ENCODE assay signal across 11 cellular contexts in genomic region chr16:11024333-11025053, GRCh38.
A peak's percentile ranks its signal among the peaks of the same experiment; 100 is the strongest.
DNase-seq lines count a peak whose midpoint lies in the region; ATAC-seq, FAIRE-seq and TF ChIP-seq lines count a peak whose summit lies in the region.
"Had no signal": no experiment of that assay in that cellular context is flagged by ENCODE, and none has a peak within 500 bp of the region (broad histone marks: within the 10 kb centered on the region; RNA-seq: fewer than 3 reads in every experiment).

No MANE protein-coding gene starts in this region.

- TF ChIP-seq POLR2A in A549 (IDR thresholded peaks at IDR 0.05; ENCODE audit: low read length): no peak

- H4K20me1 ChIP-seq in GM23248 (ENCODE audit: insufficient read depth): no peaks in the 10 kb centered on the region
- H4K20me1 ChIP-seq: BLaER1 treated with 17β-estradiol and CSF1 and Interleukin-3, amounts not matched to agents 10 nM and 100 nM had no signal

- ATAC-seq in A549 (peak; percentile 45 to 54; a peak in 4 of 6 replicates), GM19351 (IDR thresholded peaks at IDR 0.05; ENCODE audit: unreplicated experiment) (peak; percentile 45), HG03565 (IDR thresholded peaks at IDR 0.05; ENCODE audit: unreplicated experiment) (peak; percentile 23)

- TF ChIP-seq EP300 in A549 (IDR thresholded peaks at IDR 0.05): no peak

- H3K9me2 ChIP-seq in GM23248 (ENCODE audit: insufficient read depth): no peaks in the 10 kb centered on the region

- H3K9me3 ChIP-seq in A549 (peaks cover 10% of the 10 kb centered on the region; the same call in 2 of the 3 replicates), GM23248 (ENCODE audit: low read depth) (peaks cover 4% of the 10 kb centered on the region)

- POLR2A ChIA-PET in A549 (lab: Yijun Ruan, JAX): no interaction called here

- H3F3A ChIP-seq in GM23248 (ENCODE audit: insufficient read depth): 0 out of 2 replicates have a peak, but pooled peaks cover 3% of the 10 kb centered on the region

- H3K4me1 ChIP-seq in A549 (no peaks in the 10 kb centered on the region; the same call in 1 of the 3 replicates), GM23248 (ENCODE audit: insufficient read depth) (peaks cover 6% of the 10 kb centered on the region; the same call in 1 of the 2 replicates)

- H3K4me3 ChIP-seq in A549 (no peak overlapping the region), epithelial cell of esophagus (ENCODE audit: low read length) (no peak overlapping the region), GM23248 (no peak overlapping the region)
- H3K4me3 ChIP-seq: BLaER1 treated with 17β-estradiol and CSF1 and Interleukin-3, amounts not matched to agents 10 nM and 100 nM had no signal

- CTCF ChIA-PET in A549 (lab: Yijun Ruan, JAX): interaction anchor here (0.6 to 2.3 kb wide), 3 partner anchors 15 to 232 kb away, joined by 3 to 8 read pairs (median 3); partner anchors contain the start of gene SOCS1

- H2AFZ ChIP-seq in GM23248: no peak overlapping the region

- H3K27ac ChIP-seq in A549 (no peak overlapping the region; a peak in 1 of 6 replicates), GM23248 (no peak overlapping the region)
- H3K27ac ChIP-seq: BLaER1 treated with 17β-estradiol and CSF1 and Interleukin-3, amounts not matched to agents 10 nM and 100 nM had no signal

- FAIRE-seq in A549 (lab: Jason Lieb, UNC): no peak
- FAIRE-seq: H1 had no signal

- WGBS in A549 (ENCODE audit: missing lambda C conversion rate): 71% methylated on average over 9 of the region's 9 CpGs
- 88% methylated on average over 9 of the region's 9 CpGs for WGBS in GM23248 (ENCODE audit: low coverage in 1 of 2, low lambda C conversion rate in 2 of 2, missing lambda C conversion rate in 2 of 2), 2 experiments

- peaks cover 38% of the 10 kb centered on the region for H3K36me3 ChIP-seq in GM23248 (ENCODE audit: low read depth)

- no peak for TF ChIP-seq RAD21 in A549 (conservative IDR thresholded peaks at IDR 0.05 in 1 of 2, IDR thresholded peaks at IDR 0.05 in 1 of 2)

- in situ Hi-C loops in GM23248 (cut with MboI): no loop called here

- DNase-seq in A549 (ENCODE audit: low read depth in 1 of 2, low spot score in 1 of 2): peak; percentile 15 to 34
- peak; percentile 64 for DNase-seq in epithelial cell of esophagus (ENCODE audit: low read depth)
- no peak for DNase-seq in NCI-H524 (lab: John Stamatoyannopoulos, UW)
- no peak for DNase-seq in HT-29 (ENCODE audit: low spot score)
- no peak for DNase-seq in stimulated activated CD4-positive, alpha-beta T cell treated with anti-CD3 and anti-CD28 coated beads, Interleukin-4, amount 100 ng/mL, for 4 hours
- DNase-seq in GM23248: no peak
- DNase-seq: hypothalamus had no signal

- H3K27me3 ChIP-seq in GM23248 (replicated peaks; ENCODE audit: insufficient read depth): no peaks in the 10 kb centered on the region
- H3K27me3 ChIP-seq: BLaER1 treated with 17β-estradiol and CSF1 and Interleukin-3, amounts not matched to agents 10 nM and 100 nM had no signal

- H3K79me2 ChIP-seq in GM23248 (ENCODE audit: insufficient read depth): no peaks in the 10 kb centered on the region

- no peak overlapping the region for H3K9ac ChIP-seq in GM23248
- H3K9ac ChIP-seq: BLaER1 treated with 17β-estradiol and CSF1 and Interleukin-3, amounts not matched to agents 10 nM and 100 nM had no signal

- H3K4me2 ChIP-seq in A549 (no peak overlapping the region), GM23248 (ENCODE audit: unreplicated experiment) (no peak overlapping the region)
- H3K4me2 ChIP-seq: BLaER1 treated with 17β-estradiol and CSF1 and Interleukin-3, amounts not matched to agents 10 nM and 100 nM had no signal

- TF ChIP-seq CTCF in A549 (IDR thresholded peaks at IDR 0.05) (no peak), epithelial cell of esophagus (IDR thresholded peaks at IDR 0.05; ENCODE audit: insufficient read depth, low read depth, low read length, missing control alignments) (no peak)

TF ChIP-seq in A549, 52 proteins besides CTCF, POLR2A, EP300 and RAD21:
- TF ChIP-seq CBX8 (IDR thresholded peaks at IDR 0.05) (no peak), RARB (CRISPR knock-in tag; IDR thresholded peaks at IDR 0.05) (no peak), FOSL2 (IDR thresholded peaks at IDR 0.05) (no peak), FOSL2 (CRISPR knock-in tag; IDR thresholded peaks at IDR 0.05) (0 out of 2 replicates have a peak, but pooled peaks have one; percentile 24)

Comparison
In these comparisons a context has a peak if more than half of its experiments do, and no peak if none do; other contexts are left out.
1. DNase-seq: peak in A549 (2 of 2) and epithelial cell of esophagus (single experiment); none in NCI-H524 (0 of 2), HT-29 (single experiment), stimulated activated CD4-positive, alpha-beta T cell treated with anti-CD3 and anti-CD28 coated beads, Interleukin-4, amount 100 ng/mL, for 4 hours (0 of 2) and GM23248 (single experiment).
2. Peak in every context shown above with its lines, with median percentiles within 50 percentile points of each other: ATAC-seq.